ENCODE assay signal across 1 cellular context in genomic region chr15:65920825-65921309, GRCh38.
TF ChIP-seq lines count a peak whose summit lies in the region.

No MANE protein-coding gene starts in this region.

TF ChIP-seq in GM23338, 12 proteins besides CTCF, POLR2A, EP300 and RAD21 (continued from another document):
- no peak for TF ChIP-seq ZNF462 (CRISPR knock-in tag; IDR thresholded peaks at IDR 0.05)
- no peak for TF ChIP-seq ZNF331 (CRISPR knock-in tag; IDR thresholded peaks at IDR 0.05; ENCODE audit: low read depth)
- no peak for TF ChIP-seq EZH2 (IDR thresholded peaks at IDR 0.05; ENCODE audit: low read depth, unreplicated experiment)
- TF ChIP-seq JUNB (IDR thresholded peaks at IDR 0.05; ENCODE audit: unreplicated experiment) = no peak
- no peak for TF ChIP-seq ZNF114 (CRISPR knock-in tag; IDR thresholded peaks at IDR 0.05)
- TF ChIP-seq NANOG (IDR thresholded peaks at IDR 0.05; ENCODE audit: borderline replicate concordance) = no peak
- TF ChIP-seq CREB1 (CRISPR knock-in tag; IDR thresholded peaks at IDR 0.05; ENCODE audit: low read depth) = no peak
- TF ChIP-seq REST (IDR thresholded peaks at IDR 0.05; ENCODE audit: unreplicated experiment) = no peak
- TF ChIP-seq ETS1 (IDR thresholded peaks at IDR 0.05) = no peak
- no peak for TF ChIP-seq EZH2phosphoT487 (IDR thresholded peaks at IDR 0.05; ENCODE audit: unreplicated experiment)
